ENCODE assay signal across 1 cellular context in genomic region chr13:79547211-79547610, GRCh38.
TF ChIP-seq lines count a peak whose summit lies in the region.

No MANE protein-coding gene starts in this region.

TF ChIP-seq in GM23338, 12 proteins besides CTCF, POLR2A, EP300 and RAD21 (continued from another document):
- no peak for TF ChIP-seq ZNF462 (CRISPR knock-in tag; IDR thresholded peaks at IDR 0.05)
- no peak for TF ChIP-seq JUNB (IDR thresholded peaks at IDR 0.05; ENCODE audit: unreplicated experiment)
- TF ChIP-seq EZH2phosphoT487 (IDR thresholded peaks at IDR 0.05; ENCODE audit: unreplicated experiment), result no peak
- TF ChIP-seq ZNF331 (CRISPR knock-in tag; IDR thresholded peaks at IDR 0.05; ENCODE audit: low read depth), result no peak
TF ChIP-seq in GM23338: peak in this region for 0.
